14 cellular contexts compared by ENCODE assay signal in the genomic region with DNA sequence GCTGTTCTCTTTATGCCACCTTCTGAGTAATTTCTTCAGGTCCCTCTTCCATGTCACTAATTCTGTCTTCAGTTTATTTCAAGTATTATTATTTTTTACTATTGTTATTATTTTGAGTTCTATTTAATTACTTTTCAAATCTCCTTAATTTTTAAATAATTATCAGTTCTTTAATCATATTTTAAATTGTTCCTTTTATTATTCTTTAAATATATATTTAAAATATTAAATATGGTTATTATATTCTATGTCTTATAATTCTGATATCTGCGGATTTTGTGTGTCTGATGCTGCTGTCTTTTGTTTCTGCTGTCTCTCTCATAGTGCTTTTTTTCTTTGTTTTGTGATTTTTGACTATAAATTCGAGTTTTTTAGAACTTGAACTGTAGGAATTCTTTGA. TPM values are rescaled to one million over a fixed set of nuclear protein-coding genes. Genes with fewer than 3 reads are reported as not detected.
DNase-seq lines count a peak whose midpoint lies in the region; ATAC-seq and TF ChIP-seq lines count a peak whose summit lies in the region.
"Had no signal": no experiment of that assay in that cellular context is flagged by ENCODE, and none has a peak within 500 bp of the region (broad histone marks: within the 10 kb centered on the region; RNA-seq: fewer than 3 reads in every experiment).

No MANE protein-coding gene starts in this region.

- DNase-seq in activated CD4-positive, alpha-beta T cell treated with anti-CD3 and anti-CD28 coated beads for 36 hours, result no peak
- no peak for DNase-seq in activated CD4-positive, alpha-beta T cell treated with anti-CD3 and anti-CD28 coated beads, Interleukin-2, amount 50 U/mL, for 48 hours
- no peak for DNase-seq in GM23338 (ENCODE audit: low spot score)
- DNase-seq in activated T-helper 2 cell treated with anti-CD3 and anti-CD28 coated beads, Interferon-gamma antibody, Interleukin-2, Interleukin-4, amounts not matched to agents 10 μg/mL and 5 μg/mL and 100 μg/mL, durations not matched to agents 14 hours and 24 hours and 36 hours (ENCODE audit: low spot score), result no peak
- no peak for DNase-seq in naive thymus-derived CD8-positive, alpha-beta T cell
- DNase-seq in SK-N-SH, result no peak
- DNase-seq: COR-L47, left colon, NCI-H1694 treated with DMSO at 0.1 percent for 48 hours had no signal

- intact Hi-C loops in activated CD4-positive, alpha-beta T cell treated with anti-CD3 and anti-CD28 coated beads for 36 hours (cut with DNase I, micrococcal nuclease), result loop anchor here (5.0 to 10.0 kb wide), 3 partner anchors 39 to 621 kb away; partner anchors contain the start of genes HLA-F (in 1 of the 2) and PPP1R18 (in 1 of the 2)
- intact Hi-C loops in activated T-helper 2 cell treated with anti-CD3 and anti-CD28 coated beads, Interferon-gamma antibody, Interleukin-2, Interleukin-4, amounts not matched to agents 10 μg/mL and 5 μg/mL and 100 μg/mL, durations not matched to agents 14 hours and 24 hours and 36 hours (cut with micrococcal nuclease), result loop anchor here (5.0 kb wide), 1 partner anchor 96 kb away; no protein-coding TSS in a partner anchor

- no peak for TF ChIP-seq CTCF in GM23338 (conservative IDR thresholded peaks at IDR 0.05; ENCODE audit: low read depth in 2 of 2)
- no peak for TF ChIP-seq CTCF in SK-N-SH (IDR thresholded peaks at IDR 0.05)

- peak overlapping the region; percentile 48 for H3K4me3 Mint-ChIP-seq in activated CD4-positive, alpha-beta T cell treated with anti-CD3 and anti-CD28 coated beads for 36 hours
- H3K4me3 Mint-ChIP-seq in GM23338, result peak overlapping the region; percentile 7; the same call in 1 of the 3 replicates
- peak overlapping the region; percentile 46 for H3K4me3 Mint-ChIP-seq in activated T-helper 2 cell treated with anti-CD3 and anti-CD28 coated beads, Interferon-gamma antibody, Interleukin-2, Interleukin-4, amounts not matched to agents 10 μg/mL and 5 μg/mL and 100 μg/mL, durations not matched to agents 14 hours and 24 hours and 36 hours (ENCODE audit: low read depth)
- H3K4me3 Mint-ChIP-seq in naive thymus-derived CD8-positive, alpha-beta T cell, result peak overlapping the region; percentile 14 to 99 (median 65)

- peak overlapping the region; percentile 80 for H3K27ac Mint-ChIP-seq in activated CD4-positive, alpha-beta T cell treated with anti-CD3 and anti-CD28 coated beads for 36 hours
- no peak overlapping the region for H3K27ac Mint-ChIP-seq in GM23338
- no peak overlapping the region for H3K27ac Mint-ChIP-seq in activated T-helper 2 cell treated with anti-CD3 and anti-CD28 coated beads, Interferon-gamma antibody, Interleukin-2, Interleukin-4, amounts not matched to agents 10 μg/mL and 5 μg/mL and 100 μg/mL, durations not matched to agents 14 hours and 24 hours and 36 hours
- H3K27ac Mint-ChIP-seq in naive thymus-derived CD8-positive, alpha-beta T cell, result peak overlapping the region in 6 of 10 donors; percentile 15 to 99 (median 75)

- no peaks in the 10 kb centered on the region for H3K27me3 Mint-ChIP-seq in activated CD4-positive, alpha-beta T cell treated with anti-CD3 and anti-CD28 coated beads for 36 hours
- H3K27me3 Mint-ChIP-seq in GM23338 (ENCODE audit: insufficient read depth, low read depth, poor library complexity), result peaks cover 7% of the 10 kb centered on the region
- no peaks in the 10 kb centered on the region for H3K27me3 Mint-ChIP-seq in activated T-helper 2 cell treated with anti-CD3 and anti-CD28 coated beads, Interferon-gamma antibody, Interleukin-2, Interleukin-4, amounts not matched to agents 10 μg/mL and 5 μg/mL and 100 μg/mL, durations not matched to agents 14 hours and 24 hours and 36 hours (ENCODE audit: low read depth)
- H3K27me3 Mint-ChIP-seq in naive thymus-derived CD8-positive, alpha-beta T cell, result peaks cover 0 to 4% (median 0%) of the 10 kb centered on the region in 5 donors

- H3K27ac ChIP-seq in GM23338 (ENCODE audit: low read depth) (no peak overlapping the region), SK-N-SH (ENCODE audit: low read depth in 2 of 2, low read length in 1 of 2) (no peak overlapping the region)
- H3K27ac ChIP-seq: suprapubic skin had no signal

- no peaks in the 10 kb centered on the region for H3K36me3 ChIP-seq in GM23338 (ENCODE audit: insufficient read depth)
- peaks cover 11 to 18% of the 10 kb centered on the region in 2 experiments for H3K36me3 ChIP-seq in SK-N-SH (replicated peaks in 1 of 2; ENCODE audit: control insufficient read depth in 1 of 2, insufficient read depth in 2 of 2, low read length in 1 of 2)

- WGBS in SK-N-SH (ENCODE audit: low lambda C conversion rate), result 85% methylated on average over 2 of the region's 2 CpGs

- H3K9ac ChIP-seq in SK-N-SH, result no peak overlapping the region

- H4K20me1 ChIP-seq in GM23338 (replicated peaks; ENCODE audit: insufficient read depth) (no peaks in the 10 kb centered on the region), SK-N-SH (ENCODE audit: insufficient read depth) (no peaks in the 10 kb centered on the region)

- H3K9me2 ChIP-seq in GM23338 (ENCODE audit: insufficient read depth), result no peaks in the 10 kb centered on the region
- no peaks in the 10 kb centered on the region for H3K9me2 ChIP-seq in SK-N-SH

- TF ChIP-seq EP300 in SK-N-SH (IDR thresholded peaks at IDR 0.05; ENCODE audit: borderline replicate concordance in 1 of 2, low read depth in 1 of 2, low read length in 1 of 2), result no peak

- CTCF ChIA-PET in activated CD4-positive, alpha-beta T cell treated with anti-CD3 and anti-CD28 coated beads for 36 hours (lab: Charles Lee), result no interaction called here
- CTCF ChIA-PET in SK-N-SH (lab: Yijun Ruan, JAX), result no interaction called here

- no peak overlapping the region for H3K4me3 ChIP-seq in GM23338
- H3K4me3 ChIP-seq in SK-N-SH (ENCODE audit: low read depth in 2 of 2, low read length in 1 of 2), result no peak overlapping the region
- H3K4me3 ChIP-seq: suprapubic skin had no signal

- peaks cover 20% of the 10 kb centered on the region for H3K4me1 ChIP-seq in GM23338 (ENCODE audit: insufficient read depth)
- H3K4me1 ChIP-seq in SK-N-SH (ENCODE audit: control insufficient read depth in 1 of 2, insufficient read depth in 2 of 2, low read depth in 1 of 2, low read length in 1 of 2), result peaks cover 6 to 25% of the 10 kb centered on the region in 2 experiments; a peak in 3 of 4 replicates

- H3K36me3 Mint-ChIP-seq in activated CD4-positive, alpha-beta T cell treated with anti-CD3 and anti-CD28 coated beads for 36 hours (ENCODE audit: low read depth), result peaks cover 29% of the 10 kb centered on the region
- H3K36me3 Mint-ChIP-seq in GM23338 (ENCODE audit: low read depth), result no peaks in the 10 kb centered on the region; the same call in 1 of the 3 replicates
- peaks cover 43% of the 10 kb centered on the region for H3K36me3 Mint-ChIP-seq in activated T-helper 2 cell treated with anti-CD3 and anti-CD28 coated beads, Interferon-gamma antibody, Interleukin-2, Interleukin-4, amounts not matched to agents 10 μg/mL and 5 μg/mL and 100 μg/mL, durations not matched to agents 14 hours and 24 hours and 36 hours (ENCODE audit: low read depth)
- peaks cover 0 to 47% (median 1%) of the 10 kb centered on the region in 3 donors for H3K36me3 Mint-ChIP-seq in naive thymus-derived CD8-positive, alpha-beta T cell

- no peak for TF ChIP-seq RAD21 in SK-N-SH (IDR thresholded peaks at IDR 0.05; ENCODE audit: low read length)

- H2AFZ ChIP-seq in GM23338 (no peak overlapping the region), SK-N-SH (ENCODE audit: low read depth) (no peak overlapping the region)

- no peaks in the 10 kb centered on the region for H3K27me3 ChIP-seq in GM23338 (ENCODE audit: insufficient read depth)
- H3K27me3 ChIP-seq in SK-N-SH (ENCODE audit: insufficient read depth), result no peaks in the 10 kb centered on the region
- H3K27me3 ChIP-seq: suprapubic skin had no signal

- H3K4me2 ChIP-seq in GM23338 (no peak overlapping the region), SK-N-SH (no peak overlapping the region)

- peaks cover 11% of the 10 kb centered on the region; the same call in 1 of the 2 replicates for H3F3A ChIP-seq in GM23338 (replicated peaks; ENCODE audit: low read depth)
- H3F3A ChIP-seq in SK-N-SH (replicated peaks; ENCODE audit: insufficient read depth), result peaks cover 11% of the 10 kb centered on the region

- H3K79me2 ChIP-seq in GM23338 (replicated peaks; ENCODE audit: insufficient read depth), result peaks cover 10% of the 10 kb centered on the region; the same call in 1 of the 2 replicates
- peaks cover 48% of the 10 kb centered on the region for H3K79me2 ChIP-seq in SK-N-SH (ENCODE audit: insufficient read depth)

- peaks cover 52% of the 10 kb centered on the region for H3K4me1 Mint-ChIP-seq in activated CD4-positive, alpha-beta T cell treated with anti-CD3 and anti-CD28 coated beads for 36 hours
- peaks cover 17% of the 10 kb centered on the region for H3K4me1 Mint-ChIP-seq in GM23338
- peaks cover 50% of the 10 kb centered on the region for H3K4me1 Mint-ChIP-seq in activated T-helper 2 cell treated with anti-CD3 and anti-CD28 coated beads, Interferon-gamma antibody, Interleukin-2, Interleukin-4, amounts not matched to agents 10 μg/mL and 5 μg/mL and 100 μg/mL, durations not matched to agents 14 hours and 24 hours and 36 hours (ENCODE audit: low read depth)
- peaks cover 29 to 73% (median 51%) of the 10 kb centered on the region in 4 donors for H3K4me1 Mint-ChIP-seq in naive thymus-derived CD8-positive, alpha-beta T cell

- no peaks in the 10 kb centered on the region for H3K9me3 ChIP-seq in SK-N-SH
- H3K9me3 ChIP-seq: suprapubic skin had no signal

- POLR2A ChIA-PET in activated CD4-positive, alpha-beta T cell treated with anti-CD3 and anti-CD28 coated beads for 36 hours (lab: Charles Lee), result interaction anchor here (2.9 kb wide), 1 partner anchor 7 kb away, joined by 7 read pairs; no protein-coding TSS in a partner anchor
- POLR2A ChIA-PET in naive thymus-derived CD8-positive, alpha-beta T cell (lab: Charles Lee), result no interaction called here
- POLR2A ChIA-PET in SK-N-SH (lab: Yijun Ruan, JAX), result no interaction called here

- peaks cover 3% of the 10 kb centered on the region for H3K9me3 Mint-ChIP-seq in activated CD4-positive, alpha-beta T cell treated with anti-CD3 and anti-CD28 coated beads for 36 hours (ENCODE audit: low read depth)
- H3K9me3 Mint-ChIP-seq in GM23338, result no peaks in the 10 kb centered on the region
- H3K9me3 Mint-ChIP-seq in activated T-helper 2 cell treated with anti-CD3 and anti-CD28 coated beads, Interferon-gamma antibody, Interleukin-2, Interleukin-4, amounts not matched to agents 10 μg/mL and 5 μg/mL and 100 μg/mL, durations not matched to agents 14 hours and 24 hours and 36 hours, result no peaks in the 10 kb centered on the region
- no peaks in the 10 kb centered on the region for H3K9me3 Mint-ChIP-seq in naive thymus-derived CD8-positive, alpha-beta T cell

- no peak for ATAC-seq in activated CD4-positive, alpha-beta T cell treated with anti-CD3 and anti-CD28 coated beads for 36 hours
- ATAC-seq in GM23338 (no peak), SK-N-SH treated with all-trans-retinoic acid at 6 μM for 48 hours (no peak), HG03175 (IDR thresholded peaks at IDR 0.05; ENCODE audit: unreplicated experiment) (no peak)
- ATAC-seq in naive thymus-derived CD8-positive, alpha-beta T cell, result no peak
- ATAC-seq: left colon had no signal

RNA-seq across cellular contexts. Expression of gene POLR1H, which starts 2.2 kb away (rescaled TPM):
- total RNA-seq in activated CD4-positive, alpha-beta T cell treated with anti-CD3 and anti-CD28 coated beads for 36 hours, result 10 to 100 TPM; 38.2 to 65.0 TPM
- 28.1 and 30.1 TPM in 2 replicates for total RNA-seq in GM23338 (2014; rRNA removed; shearing (Covaris generic))
- polyA plus RNA-seq in GM23338 (2016; fragmentation: Nextera tagmentation; extraction: Ambion mirVana), result 89.4 and 93.6 TPM in 2 replicates
- total RNA-seq in activated T-helper 2 cell treated with anti-CD3 and anti-CD28 coated beads, Interferon-gamma antibody, Interleukin-2, Interleukin-4, amounts not matched to agents 10 μg/mL and 5 μg/mL and 100 μg/mL, durations not matched to agents 14 hours and 24 hours and 36 hours, result 76.0 and 78.2 TPM in 2 replicates
- 10 to 100 TPM; 35.9 to 38.5 TPM for total RNA-seq in naive thymus-derived CD8-positive, alpha-beta T cell
- polyA plus RNA-seq in naive thymus-derived CD8-positive, alpha-beta T cell, result 100 to 1,000 TPM in 1 of 3 donors, 10 to 100 TPM in 2; 60.8 to 110 (median 93.5) TPM
- 30.0 and 40.6 TPM in 2 replicates for polyA plus RNA-seq in SK-N-SH (2012; rRNA removed)
- polyA plus RNA-seq in SK-N-SH (2012; cell fraction: cytosol; rRNA removed), result 28.9 and 34.9 TPM in 2 replicates
- polyA plus RNA-seq in SK-N-SH (2012; cell fraction: nucleus; rRNA removed), result 25.1 and 27.9 TPM in 2 replicates

RNA-seq across cellular contexts. Expression of gene PPP1R11, which starts 3.7 kb away (rescaled TPM):
- total RNA-seq in activated CD4-positive, alpha-beta T cell treated with anti-CD3 and anti-CD28 coated beads for 36 hours, result 10 to 100 TPM; 47.8 to 59.9 TPM
- total RNA-seq in GM23338 (2014; rRNA removed; shearing (Covaris generic)), result 19.2 and 19.6 TPM in 2 replicates
- polyA plus RNA-seq in GM23338 (2016; fragmentation: Nextera tagmentation; extraction: Ambion mirVana), result 26.6 and 27.3 TPM in 2 replicates
- total RNA-seq in activated T-helper 2 cell treated with anti-CD3 and anti-CD28 coated beads, Interferon-gamma antibody, Interleukin-2, Interleukin-4, amounts not matched to agents 10 μg/mL and 5 μg/mL and 100 μg/mL, durations not matched to agents 14 hours and 24 hours and 36 hours, result 55.9 and 56.1 TPM in 2 replicates
- total RNA-seq in naive thymus-derived CD8-positive, alpha-beta T cell, result 10 to 100 TPM; 56.6 to 58.1 TPM
- polyA plus RNA-seq in naive thymus-derived CD8-positive, alpha-beta T cell, result 100 to 1,000 TPM in 2 of 3 donors, 10 to 100 TPM in 1; 97.6 to 108 (median 101) TPM
- polyA plus RNA-seq in SK-N-SH (2012; rRNA removed), result 46.8 and 52.8 TPM in 2 replicates
- 48.0 and 48.5 TPM in 2 replicates for polyA plus RNA-seq in SK-N-SH (2012; cell fraction: cytosol; rRNA removed)
- 26.3 and 37.4 TPM in 2 replicates for polyA plus RNA-seq in SK-N-SH (2012; cell fraction: nucleus; rRNA removed)

RNA-seq across cellular contexts. Expression of gene RNF39, which starts 12.3 kb away (rescaled TPM):
- total RNA-seq in activated CD4-positive, alpha-beta T cell treated with anti-CD3 and anti-CD28 coated beads for 36 hours, result not detected
- 0.85 and 0.94 TPM in 2 replicates for total RNA-seq in GM23338 (2014; rRNA removed; shearing (Covaris generic))
- polyA plus RNA-seq in GM23338 (2016; fragmentation: Nextera tagmentation; extraction: Ambion mirVana) (0.50 and 1.1 TPM in 2 replicates), SK-N-SH (2012; rRNA removed) (not detected in 2 replicates)
- not detected in 2 replicates for total RNA-seq in activated T-helper 2 cell treated with anti-CD3 and anti-CD28 coated beads, Interferon-gamma antibody, Interleukin-2, Interleukin-4, amounts not matched to agents 10 μg/mL and 5 μg/mL and 100 μg/mL, durations not matched to agents 14 hours and 24 hours and 36 hours
- total RNA-seq in naive thymus-derived CD8-positive, alpha-beta T cell, result not detected
- polyA plus RNA-seq in naive thymus-derived CD8-positive, alpha-beta T cell, result under 1 TPM in 1 of 3 donors, not detected in 2; 0.10 TPM
- polyA plus RNA-seq in SK-N-SH (2012; cell fraction: cytosol; rRNA removed), result not detected in 2 replicates
- 0.02 TPM in 1 of 2 replicates, not detected in the other for polyA plus RNA-seq in SK-N-SH (2012; cell fraction: nucleus; rRNA removed)
- total RNA-seq: A172, NCI-H460 had no signal

RNA-seq across cellular contexts. Expression of gene TRIM31, which starts 49.6 kb away (rescaled TPM):
- not detected for total RNA-seq in activated CD4-positive, alpha-beta T cell treated with anti-CD3 and anti-CD28 coated beads for 36 hours
- not detected in 2 replicates for total RNA-seq in GM23338 (2014; rRNA removed; shearing (Covaris generic))
- 0.10 and 0.26 TPM in 2 replicates for polyA plus RNA-seq in GM23338 (2016; fragmentation: Nextera tagmentation; extraction: Ambion mirVana)
- total RNA-seq in activated T-helper 2 cell treated with anti-CD3 and anti-CD28 coated beads, Interferon-gamma antibody, Interleukin-2, Interleukin-4, amounts not matched to agents 10 μg/mL and 5 μg/mL and 100 μg/mL, durations not matched to agents 14 hours and 24 hours and 36 hours, result not detected in 2 replicates
- total RNA-seq in naive thymus-derived CD8-positive, alpha-beta T cell, result not detected
- under 1 TPM in 1 of 3 donors, not detected in 2; 0.07 TPM for polyA plus RNA-seq in naive thymus-derived CD8-positive, alpha-beta T cell
- polyA plus RNA-seq in SK-N-SH (2012; rRNA removed), result not detected in 2 replicates
- not detected in 2 replicates for polyA plus RNA-seq in SK-N-SH (2012; cell fraction: cytosol; rRNA removed)
- not detected in 2 replicates for polyA plus RNA-seq in SK-N-SH (2012; cell fraction: nucleus; rRNA removed)
- total RNA-seq: A172, NCI-H460 had no signal

Comparison
In these comparisons a context has a peak if more than half of its experiments do, and no peak if none do; other contexts are left out.
1. H3K27ac Mint-ChIP-seq: peak in activated CD4-positive, alpha-beta T cell treated with anti-CD3 and anti-CD28 coated beads for 36 hours (single experiment) and naive thymus-derived CD8-positive, alpha-beta T cell (6 of 10); none in GM23338 (single experiment) and activated T-helper 2 cell treated with anti-CD3 and anti-CD28 coated beads, Interferon-gamma antibody, Interleukin-2, Interleukin-4, amounts not matched to agents 10 μg/mL and 5 μg/mL and 100 μg/mL, durations not matched to agents 14 hours and 24 hours and 36 hours (single experiment).
2. H3K4me3 Mint-ChIP-seq: peak in every context shown above with its lines; median percentile 65 in naive thymus-derived CD8-positive, alpha-beta T cell; 48 in activated CD4-positive, alpha-beta T cell treated with anti-CD3 and anti-CD28 coated beads for 36 hours; 46 in activated T-helper 2 cell treated with anti-CD3 and anti-CD28 coated beads, Interferon-gamma antibody, Interleukin-2, Interleukin-4, amounts not matched to agents 10 μg/mL and 5 μg/mL and 100 μg/mL, durations not matched to agents 14 hours and 24 hours and 36 hours; 7 in GM23338.